In the genomic region with DNA sequence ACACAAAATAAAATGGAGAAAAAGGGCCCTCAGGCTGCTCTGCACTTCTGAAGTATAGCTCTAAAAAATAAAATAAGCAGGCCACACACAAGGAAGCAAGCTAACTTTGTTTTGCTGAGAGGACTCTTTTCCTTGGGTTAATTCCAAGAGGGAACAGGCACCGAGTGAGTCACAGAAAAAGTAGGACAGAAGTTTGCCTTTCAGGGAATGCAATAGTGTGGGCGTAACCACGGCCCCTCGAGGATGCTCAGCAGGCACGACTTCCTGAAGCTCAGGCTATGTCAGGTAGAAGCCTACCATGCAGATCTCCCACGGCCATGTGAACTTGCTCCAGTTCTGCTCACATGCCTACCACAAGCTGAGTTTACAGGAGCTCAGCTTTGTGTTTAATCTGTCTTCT, we compare ENCODE assay signal across 12 cellular contexts. TPM values are rescaled to one million over a fixed set of nuclear protein-coding genes. Genes with fewer than 3 reads are reported as not detected.
A peak's percentile ranks its signal among the peaks of the same experiment; 100 is the strongest.
DNase-seq lines count a peak whose midpoint lies in the region; ATAC-seq, FAIRE-seq and TF ChIP-seq lines count a peak whose summit lies in the region.
"Had no signal": no experiment of that assay in that cellular context is flagged by ENCODE, and none has a peak within 500 bp of the region (broad histone marks: within the 10 kb centered on the region; RNA-seq: fewer than 3 reads in every experiment).

No MANE protein-coding gene starts in this region.

- no TSS peak for BruUV-seq in A673 (replicated peaks; lab: Mats Ljungman, UMichigan)

- H3K4me3 ChIP-seq in A673 (ENCODE audit: low read depth, low read length, poor library complexity, severe bottlenecking), result no peak overlapping the region
- no peak overlapping the region for H3K4me3 ChIP-seq in small intestine (ENCODE audit: low read depth in 1 of 2, low read length in 2 of 2)
- no peak overlapping the region for H3K4me3 ChIP-seq in effector memory CD4-positive, alpha-beta T cell (ENCODE audit: insufficient read depth, low read depth, low read length, poor library complexity, severe bottlenecking)

- TF ChIP-seq CTCF in A673 (conservative IDR thresholded peaks at IDR 0.05; ENCODE audit: low read depth, low read length), result no peak

- no peaks in the 10 kb centered on the region for H3K9me3 ChIP-seq in A673 (ENCODE audit: low read depth, low read length, poor library complexity, severe bottlenecking)
- H3K9me3 ChIP-seq in small intestine (ENCODE audit: control insufficient read depth, low read depth), result no peaks in the 10 kb centered on the region
- no peaks in the 10 kb centered on the region for H3K9me3 ChIP-seq in effector memory CD4-positive, alpha-beta T cell (ENCODE audit: control insufficient read depth, low read length)

- POLR2A ChIA-PET in A673 (lab: Charles Lee; ENCODE audit: low non-redundant PET), result no interaction called here

- H3K27ac ChIP-seq in A673 (ENCODE audit: low read depth, low read length, poor library complexity, severe bottlenecking) (no peak overlapping the region), small intestine (ENCODE audit: low read depth in 1 of 2, low read length in 1 of 2) (no peak overlapping the region)
- H3K27ac ChIP-seq in effector memory CD4-positive, alpha-beta T cell (ENCODE audit: insufficient read depth, low read length, poor library complexity, severe bottlenecking), result no peak overlapping the region

- intact Hi-C loops in A673 (cut with micrococcal nuclease; ENCODE audit: unreplicated experiment), result no loop called here

- H3K36me3 ChIP-seq in A673 (ENCODE audit: insufficient read depth, low read length, poor library complexity, severe bottlenecking) (no peaks in the 10 kb centered on the region), small intestine (ENCODE audit: control insufficient read depth in 2 of 2, insufficient read depth in 2 of 2, low read length in 2 of 2) (no peaks in the 10 kb centered on the region)
- no peaks in the 10 kb centered on the region for H3K36me3 ChIP-seq in effector memory CD4-positive, alpha-beta T cell (ENCODE audit: control insufficient read depth, insufficient read depth, low read length)

- 59 to 64% (median 64%) methylated on average over 6 of the region's 6 CpGs for WGBS in small intestine, 3 donors

- H3K4me1 ChIP-seq in A673 (ENCODE audit: insufficient read depth, low read length, poor library complexity, severe bottlenecking) (no peaks in the 10 kb centered on the region), small intestine (ENCODE audit: control insufficient read depth in 2 of 2, insufficient read depth in 1 of 2, low read depth in 1 of 2, low read length in 1 of 2) (no peaks in the 10 kb centered on the region)
- no peaks in the 10 kb centered on the region for H3K4me1 ChIP-seq in effector memory CD4-positive, alpha-beta T cell (ENCODE audit: control insufficient read depth, insufficient read depth, low read length, poor library complexity, severe bottlenecking)

- FAIRE-seq in small intestine (lab: Jason Lieb, UNC), result no peak
- FAIRE-seq: A204.1 had no signal

- H3K27me3 ChIP-seq in A673 (replicated peaks; ENCODE audit: insufficient read depth, low read depth, low read length, poor library complexity) (no peaks in the 10 kb centered on the region), small intestine (ENCODE audit: control insufficient read depth in 2 of 2, insufficient read depth in 2 of 2, low read length in 2 of 2) (no peaks in the 10 kb centered on the region)
- H3K27me3 ChIP-seq in effector memory CD4-positive, alpha-beta T cell (replicated peaks; ENCODE audit: control insufficient read depth, insufficient read depth, low read length, poor library complexity, severe bottlenecking), result no peaks in the 10 kb centered on the region

- DNase-seq in A673 (ENCODE audit: low spot score), result peak; percentile 15
- DNase-seq in NCI-H226, result peak; percentile 36
- DNase-seq in fibroblast of peridontal ligament (ENCODE audit: extremely low read depth), result peak; percentile 68
- peak; percentile 16 for DNase-seq in middle frontal gyrus (ENCODE audit: extremely low spot score, low spot score)
- no peak for DNase-seq in NCI-H1417 treated with DMSO at 0.1 percent for 48 hours (lab: John Stamatoyannopoulos, UW)
- no peak for DNase-seq in small intestine
- DNase-seq in effector memory CD4-positive, alpha-beta T cell, result no peak
- DNase-seq: NCI-H446 had no signal

- CTCF ChIA-PET in A673 (lab: Charles Lee), result no interaction called here

- ATAC-seq in GM19395 (IDR thresholded peaks at IDR 0.05; ENCODE audit: unreplicated experiment), result no peak

RNA-seq across cellular contexts. Expression of a gene that starts 22.1 kb away (rescaled TPM):
- total RNA-seq in A673 (2021), result not detected in 2 replicates
- not detected for polyA plus RNA-seq in small intestine
- total RNA-seq: activated CD8-positive, alpha-beta memory T cell treated with anti-CD3 and anti-CD28 coated beads for 36 hours; omental fat pad had no signal

Comparison
In these comparisons a context has a peak if more than half of its experiments do, and no peak if none do; other contexts are left out.
1. DNase-seq: peak in A673 (single experiment), NCI-H226 (single experiment), fibroblast of peridontal ligament (single experiment) and middle frontal gyrus (single experiment); none in NCI-H1417 treated with DMSO at 0.1 percent for 48 hours (single experiment), small intestine (single experiment) and effector memory CD4-positive, alpha-beta T cell (0 of 3).